In genomic region chr2:204972606-204973336, GRCh38 we compare ENCODE assay signal across 19 cellular contexts.
DNase-seq lines count a peak whose midpoint lies in the region; ATAC-seq, FAIRE-seq and TF ChIP-seq lines count a peak whose summit lies in the region.
"Had no signal": no experiment of that assay in that cellular context is flagged by ENCODE, and none has a peak within 500 bp of the region (broad histone marks: within the 10 kb centered on the region; RNA-seq: fewer than 3 reads in every experiment).

No MANE protein-coding gene starts in this region.

- no peak for TF ChIP-seq RAD21 in HepG2 (CRISPR knock-in tag; IDR thresholded peaks at IDR 0.05)

- DNase-seq in HepG2 (ENCODE audit: low spot score): no peak
- no peak for DNase-seq in right lobe of liver
- DNase-seq in choroid plexus epithelial cell (ENCODE audit: low read depth): peak; percentile 15
- no peak for DNase-seq in naive thymus-derived CD4-positive, alpha-beta T cell
- no peak for DNase-seq in NOMO-1 (lab: John Stamatoyannopoulos, UW; ENCODE audit: unreplicated experiment in 2 of 2)
- DNase-seq: activated CD4-positive, alpha-beta T cell treated with anti-CD3 and anti-CD28 coated beads, Interleukin-2, amount 50 U/mL, for 1 hour; body of pancreas; dermis blood vessel endothelial cell; immature natural killer cell; mammary epithelial cell; NCI-H146; NCI-H345; SHP77 treated with DMSO at 0.1 percent for 48 hours; stimulated activated CD4-positive, alpha-beta T cell treated with anti-CD3 and anti-CD28 coated beads, Interleukin-4, amount 100 ng/mL, for 1 hour had no signal

- no peak overlapping the region for H2AFZ ChIP-seq in HepG2 (ENCODE audit: low read length)

- no peaks in the 10 kb centered on the region for H3K27me3 Mint-ChIP-seq in naive thymus-derived CD4-positive, alpha-beta T cell

- no peak overlapping the region for H3K4me2 ChIP-seq in HepG2 (ENCODE audit: low read depth, low read length)

- H3K9me3 Mint-ChIP-seq in naive thymus-derived CD4-positive, alpha-beta T cell: peaks cover 0 to 29% (median 0%) of the 10 kb centered on the region in 11 donors

- ATAC-seq in HepG2 (no peak), right lobe of liver (no peak), GM21717 (IDR thresholded peaks at IDR 0.05; ENCODE audit: unreplicated experiment) (no peak), HG03097 (IDR thresholded peaks at IDR 0.05; ENCODE audit: low FRiP score, unreplicated experiment) (no peak)
- ATAC-seq in naive thymus-derived CD4-positive, alpha-beta T cell: no peak
- ATAC-seq: activated naive CD4-positive, alpha-beta T cell treated with anti-CD3 and anti-CD28 coated beads, Interleukin-2, amount 50 U/mL, for 72 hours; body of pancreas had no signal

- peak overlapping the region in 3 of 10 donors; percentile 33 to 48 (median 41) for H3K4me3 Mint-ChIP-seq in naive thymus-derived CD4-positive, alpha-beta T cell
- H3K4me3 Mint-ChIP-seq: immature natural killer cell had no signal

- H3K9ac ChIP-seq in HepG2 (ENCODE audit: insufficient read depth, low read depth, low read length): no peak overlapping the region

- BruUV-seq in HepG2 (replicated peaks; lab: Mats Ljungman, UMichigan): no TSS peak

- no peaks in the 10 kb centered on the region for H4K20me1 ChIP-seq in HepG2 (ENCODE audit: insufficient read depth, low read length)

- H3K36me3 ChIP-seq in HepG2 (replicated peaks in 1 of 2; ENCODE audit: control insufficient read depth in 1 of 2, insufficient read depth in 2 of 2, low read length in 2 of 2): no peaks in the 10 kb centered on the region
- no peaks in the 10 kb centered on the region for H3K36me3 ChIP-seq in right lobe of liver
- no peaks in the 10 kb centered on the region for H3K36me3 ChIP-seq in naive thymus-derived CD4-positive, alpha-beta T cell (ENCODE audit: control insufficient read depth in 2 of 3, insufficient read depth in 3 of 3, low read length in 3 of 3)
- no peaks in the 10 kb centered on the region for H3K36me3 ChIP-seq in urinary bladder (ENCODE audit: insufficient read depth)
- H3K36me3 ChIP-seq: neutrophil had no signal

- intact Hi-C loops in HepG2 (cut with micrococcal nuclease; ENCODE audit: unreplicated experiment) (no loop called here), right lobe of liver (cut with DNase I) (no loop called here)
- intact Hi-C loops in naive thymus-derived CD4-positive, alpha-beta T cell (cut with micrococcal nuclease): loop anchor here in 1 of 2 donors (1.0 kb wide), 1 partner anchor 10 kb away; no protein-coding TSS in a partner anchor

- TF ChIP-seq EP300 in HepG2 (IDR thresholded peaks at IDR 0.05; ENCODE audit: low read depth in 2 of 2, low read length in 2 of 2) (no peak), HepG2 (CRISPR knock-in tag; IDR thresholded peaks at IDR 0.05; ENCODE audit: borderline replicate concordance) (no peak)

- H3K4me1 ChIP-seq in HepG2 (ENCODE audit: insufficient read depth, low read length) (no peaks in the 10 kb centered on the region), right lobe of liver (no peaks in the 10 kb centered on the region), urinary bladder (ENCODE audit: insufficient read depth) (no peaks in the 10 kb centered on the region)
- peaks cover 22 to 43% of the 10 kb centered on the region in 2 donors for H3K4me1 ChIP-seq in naive thymus-derived CD4-positive, alpha-beta T cell (ENCODE audit: control insufficient read depth in 2 of 2, insufficient read depth in 2 of 2, low read length in 2 of 2)
- H3K4me1 ChIP-seq: body of pancreas had no signal

- no peak for TF ChIP-seq POLR2A in HepG2 (IDR thresholded peaks at IDR 0.05; ENCODE audit: insufficient read depth in 1 of 2, low read depth in 2 of 2, low read length in 2 of 2)
- no peak for TF ChIP-seq POLR2A in right lobe of liver (IDR thresholded peaks at IDR 0.05)

- WGBS in HepG2 (ENCODE audit: low lambda C conversion rate): 47% methylated on average over 5 of the region's 5 CpGs
- 60% methylated on average over 5 of the region's 5 CpGs for WGBS in right lobe of liver (ENCODE audit: insufficient coverage, low coverage, low lambda C conversion rate, missing lambda C conversion rate)
- 38% methylated on average over 5 of the region's 5 CpGs for whole genome bisulfite sequencing in urinary bladder

- no peak for FAIRE-seq in HepG2 (lab: Jason Lieb, UNC)

- H3K27ac ChIP-seq in HepG2 (ENCODE audit: extremely low read length, insufficient read depth, low read length): no peak overlapping the region
- no peak overlapping the region for H3K27ac ChIP-seq in right lobe of liver
- H3K27ac ChIP-seq in naive thymus-derived CD4-positive, alpha-beta T cell (ENCODE audit: low read depth, low read length): no peak overlapping the region
- H3K27ac ChIP-seq in urinary bladder (ENCODE audit: low read depth): peak overlapping the region; percentile 56
- H3K27ac ChIP-seq: body of pancreas, neutrophil had no signal

- peaks cover 34 to 57% (median 56%) of the 10 kb centered on the region in 7 donors for H3K4me1 Mint-ChIP-seq in naive thymus-derived CD4-positive, alpha-beta T cell

- in situ Hi-C loops in HepG2 (cut with HindIII; ENCODE audit: extremely low pct_ligation_motif_present, low pct_unique_long_range_greater_than_20kb): no loop called here

- peaks cover 47% of the 10 kb centered on the region for H3K9me3 ChIP-seq in HepG2 (ENCODE audit: low read length)
- no peaks in the 10 kb centered on the region for H3K9me3 ChIP-seq in right lobe of liver
- H3K9me3 ChIP-seq in naive thymus-derived CD4-positive, alpha-beta T cell (ENCODE audit: control insufficient read depth in 2 of 3, low read length in 3 of 3): no peaks in the 10 kb centered on the region
- H3K9me3 ChIP-seq: body of pancreas, neutrophil had no signal

- peaks cover 0 to 51% (median 5%) of the 10 kb centered on the region in 5 donors for H3K36me3 Mint-ChIP-seq in naive thymus-derived CD4-positive, alpha-beta T cell
- H3K36me3 Mint-ChIP-seq: immature natural killer cell had no signal

- TF ChIP-seq CTCF in HepG2 (CRISPR knock-in tag; IDR thresholded peaks at IDR 0.05) (no peak), right lobe of liver (IDR thresholded peaks at IDR 0.05) (no peak), choroid plexus epithelial cell (conservative IDR thresholded peaks at IDR 0.05; ENCODE audit: low read depth, low read length) (no peak)

- H3K27me3 ChIP-seq in HepG2 (ENCODE audit: control insufficient read depth in 1 of 2, insufficient read depth in 2 of 2, low read length in 2 of 2): no peaks in the 10 kb centered on the region
- no peaks in the 10 kb centered on the region for H3K27me3 ChIP-seq in right lobe of liver
- H3K27me3 ChIP-seq in naive thymus-derived CD4-positive, alpha-beta T cell (ENCODE audit: control insufficient read depth in 2 of 2, insufficient read depth in 2 of 2, low read length in 2 of 2): peaks cover 0 to 3% of the 10 kb centered on the region in 2 donors
- H3K27me3 ChIP-seq: body of pancreas, neutrophil had no signal

- H3K4me3 ChIP-seq in HepG2 (replicated peaks in 1 of 3; ENCODE audit: insufficient read depth in 1 of 3, low read depth in 2 of 3, low read length in 3 of 3) (no peak overlapping the region), right lobe of liver (no peak overlapping the region), choroid plexus epithelial cell (ENCODE audit: low read depth, low read length) (no peak overlapping the region), urinary bladder (ENCODE audit: low read depth, low read length) (no peak overlapping the region)
- no peak overlapping the region for H3K4me3 ChIP-seq in naive thymus-derived CD4-positive, alpha-beta T cell (ENCODE audit: low read length)
- H3K4me3 ChIP-seq: body of pancreas had no signal

- no peaks in the 10 kb centered on the region for H3K79me2 ChIP-seq in HepG2 (ENCODE audit: insufficient read depth, low read length)

- CTCF ChIA-PET in HepG2 (lab: Yijun Ruan, JAX; ENCODE audit: low intra/inter-chr PET ratio, low total read pairs): no interaction called here
- CTCF ChIA-PET in naive thymus-derived CD4-positive, alpha-beta T cell (lab: Charles Lee): no interaction called here

- POLR2A ChIA-PET in HepG2 (lab: Yijun Ruan, JAX): no interaction called here
- POLR2A ChIA-PET in naive thymus-derived CD4-positive, alpha-beta T cell (lab: Charles Lee): interaction anchor here (1.0 to 1.4 kb wide), 2 partner anchors 12 to 25 kb away, joined by 3 to 5 read pairs; no protein-coding TSS in a partner anchor

- peak overlapping the region; percentile 14 to 96 (median 86) for H3K27ac Mint-ChIP-seq in naive thymus-derived CD4-positive, alpha-beta T cell
- H3K27ac Mint-ChIP-seq: immature natural killer cell had no signal

TF ChIP-seq in HepG2, 621 proteins besides CTCF, POLR2A, EP300 and RAD21:
- no peak for TF ChIP-seq SIN3B (IDR thresholded peaks at IDR 0.05; ENCODE audit: low read length)
- peak; percentile 83; the same call in 1 of the 2 replicates for TF ChIP-seq ZNF317 (CRISPR knock-in tag; IDR thresholded peaks at IDR 0.05)
TF ChIP-seq in HepG2: peak in this region for 1.
